ENCODE assay signal across 1 cellular context in genomic region chr1:119582801-119583200, GRCh38.
TF ChIP-seq lines count a peak whose summit lies in the region.

No MANE protein-coding gene starts in this region.

TF ChIP-seq in K562, 482 proteins besides CTCF, POLR2A, EP300 and RAD21 (continued from another document):
- peak; percentile 62 for TF ChIP-seq CREM (IDR thresholded peaks at IDR 0.05; ENCODE audit: low read depth)
- TF ChIP-seq, protein P1, sequence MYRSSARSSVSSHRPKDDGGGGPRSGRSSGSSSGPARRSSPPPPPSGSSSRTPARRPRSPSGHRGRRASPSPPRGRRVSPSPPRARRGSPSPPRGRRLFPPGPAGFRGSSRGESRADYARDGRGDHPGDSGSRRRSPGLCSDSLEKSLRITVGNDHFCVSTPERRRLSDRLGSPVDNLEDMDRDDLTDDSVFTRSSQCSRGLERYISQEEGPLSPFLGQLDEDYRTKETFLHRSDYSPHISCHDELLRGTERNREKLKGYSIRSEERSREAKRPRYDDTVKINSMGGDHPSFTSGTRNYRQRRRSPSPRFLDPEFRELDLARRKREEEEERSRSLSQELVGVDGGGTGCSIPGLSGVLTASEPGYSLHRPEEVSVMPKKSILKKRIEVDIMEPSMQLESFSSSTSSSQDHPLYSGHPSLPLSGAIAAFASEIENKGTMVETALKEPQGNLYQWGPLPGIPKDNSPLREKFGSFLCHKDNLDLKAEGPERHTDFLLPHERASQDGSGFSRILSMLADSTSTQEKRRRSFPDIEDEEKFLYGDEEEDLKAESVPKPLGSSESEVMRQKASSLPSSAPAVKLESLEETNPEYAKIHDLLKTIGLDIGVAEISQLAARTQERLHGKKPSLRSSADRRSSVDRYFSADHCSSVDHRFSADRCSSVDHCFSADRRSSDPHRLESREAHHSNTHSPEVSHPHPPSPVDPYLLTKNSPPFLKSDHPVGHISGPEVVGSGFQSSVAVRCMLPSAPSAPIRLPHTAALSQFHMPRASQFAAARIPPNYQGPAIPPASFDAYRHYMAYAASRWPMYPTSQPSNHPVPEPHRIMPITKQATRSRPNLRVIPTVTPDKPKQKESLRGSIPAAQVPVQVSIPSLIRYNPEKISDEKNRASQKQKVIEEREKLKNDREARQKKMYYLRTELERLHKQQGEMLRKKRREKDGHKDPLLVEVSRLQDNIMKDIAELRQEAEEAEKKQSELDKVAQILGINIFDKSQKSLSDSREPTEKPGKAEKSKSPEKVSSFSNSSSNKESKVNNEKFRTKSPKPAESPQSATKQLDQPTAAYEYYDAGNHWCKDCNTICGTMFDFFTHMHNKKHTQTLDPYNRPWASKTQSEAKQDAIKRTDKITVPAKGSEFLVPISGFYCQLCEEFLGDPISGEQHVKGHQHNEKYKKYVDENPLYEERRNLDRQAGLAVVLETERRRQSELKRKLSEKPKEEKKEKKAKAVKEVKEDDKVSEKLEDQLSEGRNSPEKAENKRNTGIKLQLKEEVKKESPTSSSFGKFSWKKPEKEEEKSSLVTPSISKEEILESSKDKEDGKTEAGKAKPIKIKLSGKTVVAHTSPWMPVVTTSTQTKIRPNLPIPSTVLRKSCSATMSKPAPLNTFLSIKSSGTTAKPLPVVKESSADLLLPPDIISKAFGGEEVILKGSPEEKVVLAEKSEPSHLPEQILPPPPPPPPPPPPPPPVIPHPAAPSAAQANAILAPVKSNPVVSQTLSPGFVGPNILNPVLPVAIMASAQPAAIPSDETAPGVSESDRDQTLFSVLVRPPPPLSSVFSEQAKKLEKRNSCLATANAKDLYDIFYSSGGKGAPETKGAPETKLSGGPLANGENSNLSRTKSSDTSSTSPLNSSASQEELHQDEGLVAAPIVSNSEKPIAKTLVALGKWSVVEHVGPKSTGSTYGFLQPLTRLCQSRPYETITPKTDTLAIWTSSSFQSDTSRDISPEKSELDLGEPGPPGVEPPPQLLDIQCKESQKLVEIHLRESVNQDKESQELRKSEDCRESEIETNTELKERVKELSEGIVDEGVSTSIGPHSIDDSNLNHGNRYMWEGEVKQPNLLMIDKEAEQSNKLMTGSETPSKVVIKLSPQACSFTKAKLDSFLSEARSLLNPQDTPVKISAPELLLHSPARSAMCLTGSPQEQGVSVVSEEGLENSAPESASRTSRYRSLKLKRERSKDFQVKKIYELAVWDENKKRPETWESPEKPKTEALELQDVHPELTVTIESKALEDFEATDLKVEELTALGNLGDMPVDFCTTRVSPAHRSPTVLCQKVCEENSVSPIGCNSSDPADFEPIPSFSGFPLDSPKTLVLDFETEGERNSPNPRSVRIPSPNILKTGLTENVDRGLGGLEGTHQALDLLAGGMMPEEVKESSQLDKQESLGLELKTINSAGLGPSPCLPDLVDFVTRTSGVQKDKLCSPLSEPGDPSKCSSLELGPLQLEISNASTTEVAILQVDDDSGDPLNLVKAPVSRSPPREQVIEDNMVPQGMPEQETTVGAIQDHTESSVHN (IDR thresholded peaks at IDR 0.05; ENCODE audit: borderline replicate concordance in 1 of 2, low read depth in 1 of 2): no peak
- no peak for TF ChIP-seq MTA2 (IDR thresholded peaks at IDR 0.05; ENCODE audit: low read depth)
- no peak for TF ChIP-seq SAFB (IDR thresholded peaks at IDR 0.05; ENCODE audit: borderline replicate concordance, low read depth, low read length)
- no peak for TF ChIP-seq CREB1 (IDR thresholded peaks at IDR 0.05)
- 0 out of 2 replicates have a peak, but pooled peaks have one; percentile 22 for TF ChIP-seq CREB1 (CRISPR knock-in tag; IDR thresholded peaks at IDR 0.05)
- no peak for TF ChIP-seq ARID4B (CRISPR knock-in tag; IDR thresholded peaks at IDR 0.05)
